9 cellular contexts compared by ENCODE assay signal in genomic region chr1:212760126-212760823, GRCh38. TPM values are rescaled to one million over a fixed set of nuclear protein-coding genes. Genes with fewer than 3 reads are reported as not detected.
DNase-seq lines count a peak whose midpoint lies in the region; TF ChIP-seq lines count a peak whose summit lies in the region.
"Had no signal": no experiment of that assay in that cellular context is flagged by ENCODE, and none has a peak within 500 bp of the region (broad histone marks: within the 10 kb centered on the region; RNA-seq: fewer than 3 reads in every experiment).

No MANE protein-coding gene starts in this region.

- DNase-seq in Kasumi-1 (lab: John Stamatoyannopoulos, UW) = peak; percentile 6 to 44
- DNase-seq in activated CD8-positive, alpha-beta memory T cell treated with anti-CD3 and anti-CD28 coated beads, Interleukin-2, amount 50 U/mL, for 1 hour (ENCODE audit: extremely low read depth) = peak; percentile 16
- DNase-seq in hepatocyte (ENCODE audit: low spot score) = peak; percentile 12
- DNase-seq in stimulated activated CD8-positive, alpha-beta memory T cell treated with anti-CD3 and anti-CD28 coated beads, Interleukin-7, amount 100 ng/mL, for 24 hours (ENCODE audit: low read depth) = peak; percentile 29
- no peak for DNase-seq in NCI-H345 treated with DMSO at 0.1 percent for 48 hours (lab: John Stamatoyannopoulos, UW; ENCODE audit: unreplicated experiment)
- DNase-seq in DMS153 treated with DMSO at 0.1 percent for 48 hours (lab: John Stamatoyannopoulos, UW; ENCODE audit: unreplicated experiment) = no peak
- no peak for DNase-seq in GM19240 (ENCODE audit: insufficient read length, low spot score)

- no peak overlapping the region for H2AFZ ChIP-seq in hepatocyte

- no peaks in the 10 kb centered on the region for H3K36me3 ChIP-seq in hepatocyte (replicated peaks; ENCODE audit: insufficient read depth, low read depth)

- WGBS in hepatocyte (ENCODE audit: low lambda C conversion rate, missing lambda C conversion rate) = 91% methylated on average over 10 of the region's 10 CpGs

- H3K27ac ChIP-seq in hepatocyte = no peak overlapping the region
- H3K27ac ChIP-seq: SJCRH30 had no signal

- no peaks in the 10 kb centered on the region for H4K20me1 ChIP-seq in hepatocyte (ENCODE audit: insufficient read depth, poor library complexity, severe bottlenecking)

- peaks cover 43% of the 10 kb centered on the region for H3K79me2 ChIP-seq in hepatocyte

- no peaks in the 10 kb centered on the region for H3K4me1 ChIP-seq in hepatocyte (ENCODE audit: insufficient read depth)
- H3K4me1 ChIP-seq: SJCRH30 had no signal

- no peak overlapping the region for H3K4me2 ChIP-seq in hepatocyte

- H3K27me3 ChIP-seq in hepatocyte = no peaks in the 10 kb centered on the region
- H3K27me3 ChIP-seq: SJCRH30 had no signal

- no peaks in the 10 kb centered on the region for H3K9me2 ChIP-seq in hepatocyte (replicated peaks; ENCODE audit: insufficient read depth)

- TF ChIP-seq CTCF in GM12873 (IDR thresholded peaks at IDR 0.05; ENCODE audit: insufficient read depth, low read depth, low read length, missing control alignments) (peak; percentile 82), hepatocyte (IDR thresholded peaks at IDR 0.05; ENCODE audit: poor library complexity) (no peak)

- no peaks in the 10 kb centered on the region for H3K9me3 ChIP-seq in hepatocyte (ENCODE audit: low read depth)

- no peak overlapping the region for H3K4me3 ChIP-seq in hepatocyte
- H3K4me3 ChIP-seq: SJCRH30 had no signal

RNA-seq across cellular contexts. Expression of gene NSL1, which starts 31.3 kb away (rescaled TPM):
- 34.2 and 39.5 TPM in 2 replicates for total RNA-seq in hepatocyte
- polyA plus RNA-seq in hepatocyte = 25.1 and 27.2 TPM in 2 replicates

RNA-seq across cellular contexts. Expression of gene TATDN3, which starts 31.4 kb away (rescaled TPM):
- 8.9 and 14.3 TPM in 2 replicates for total RNA-seq in hepatocyte
- polyA plus RNA-seq in hepatocyte = 6.0 and 8.8 TPM in 2 replicates

Comparison
In these comparisons a context has a peak if more than half of its experiments do, and no peak if none do; other contexts are left out.
1. DNase-seq: peak in Kasumi-1 (2 of 2), activated CD8-positive, alpha-beta memory T cell treated with anti-CD3 and anti-CD28 coated beads, Interleukin-2, amount 50 U/mL, for 1 hour (single experiment), hepatocyte (single experiment) and stimulated activated CD8-positive, alpha-beta memory T cell treated with anti-CD3 and anti-CD28 coated beads, Interleukin-7, amount 100 ng/mL, for 24 hours (single experiment); none in NCI-H345 treated with DMSO at 0.1 percent for 48 hours (single experiment), DMS153 treated with DMSO at 0.1 percent for 48 hours (single experiment) and GM19240 (single experiment).